9 cellular contexts compared by ENCODE assay signal in the genomic region with DNA sequence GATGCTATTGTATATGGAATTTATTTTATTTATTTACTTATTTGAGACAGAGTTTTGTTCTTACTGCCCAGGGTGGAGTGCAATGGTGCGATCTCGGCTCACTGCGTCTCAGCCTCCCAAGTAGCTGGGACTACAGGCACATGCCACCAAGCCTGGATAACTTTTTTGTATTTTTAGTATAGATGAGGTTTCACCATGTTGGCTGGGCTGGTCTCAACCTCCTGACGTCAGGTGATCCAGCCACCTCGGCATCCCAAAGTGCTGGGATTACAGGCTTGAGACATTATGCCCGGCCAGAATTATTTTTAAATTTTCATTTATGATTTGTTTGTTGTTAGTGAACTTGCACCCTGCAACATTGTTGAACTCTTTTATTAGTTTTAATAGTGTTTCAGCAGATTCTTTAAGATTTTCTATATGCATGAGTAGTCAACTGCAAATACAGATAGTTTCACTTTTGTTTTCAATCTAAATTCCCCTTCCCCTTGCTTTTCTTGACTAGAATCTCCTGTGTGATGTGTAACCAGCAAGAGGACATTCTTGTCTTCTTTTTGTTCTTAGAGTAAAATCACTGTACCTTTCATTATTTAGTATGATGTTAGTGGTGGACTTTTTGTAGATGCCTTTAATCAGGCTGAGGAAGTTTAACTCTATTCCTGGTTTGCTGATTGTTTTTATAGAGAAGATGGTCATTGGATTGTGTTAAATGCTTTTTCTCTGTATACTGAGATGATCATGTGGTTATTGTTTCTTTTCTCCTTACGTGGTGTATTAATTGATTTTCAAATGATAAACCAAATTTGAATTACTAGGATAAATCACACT. TPM values are rescaled to one million over a fixed set of nuclear protein-coding genes. Genes with fewer than 3 reads are reported as not detected.
A peak's percentile ranks its signal among the peaks of the same experiment; 100 is the strongest.
DNase-seq lines count a peak whose midpoint lies in the region; ATAC-seq and TF ChIP-seq lines count a peak whose summit lies in the region.
"Had no signal": no experiment of that assay in that cellular context is flagged by ENCODE, and none has a peak within 500 bp of the region (broad histone marks: within the 10 kb centered on the region; RNA-seq: fewer than 3 reads in every experiment).

No MANE protein-coding gene starts in this region.

- peaks cover 75% of the 10 kb centered on the region for H3K36me3 Mint-ChIP-seq in activated CD8-positive, alpha-beta memory T cell treated with anti-CD3 and anti-CD28 coated beads, Interleukin-2, amount 10 ng/mL, durations not matched to agents 7 days and 5 days
- peaks cover 58% of the 10 kb centered on the region for H3K36me3 Mint-ChIP-seq in osteocyte (ENCODE audit: unreplicated experiment)

- peak overlapping the region; percentile 78 for H3K4me3 Mint-ChIP-seq in activated CD8-positive, alpha-beta memory T cell treated with anti-CD3 and anti-CD28 coated beads, Interleukin-2, amount 10 ng/mL, durations not matched to agents 7 days and 5 days
- peak overlapping the region; percentile 53 for H3K4me3 Mint-ChIP-seq in osteocyte (ENCODE audit: unreplicated experiment)

- no peaks in the 10 kb centered on the region for H3K36me3 ChIP-seq in mesendoderm (ENCODE audit: control insufficient read depth, insufficient read depth, low read length)

- H3K56ac ChIP-seq in mesendoderm (ENCODE audit: low read length) = no peak overlapping the region

- intact Hi-C loops in posterior cingulate gyrus (cut with DNase I) = no loop called here

- H3K4me1 ChIP-seq in mesendoderm (ENCODE audit: control insufficient read depth, low read depth, low read length) = no peaks in the 10 kb centered on the region

- peaks cover 16% of the 10 kb centered on the region for H3K4me1 Mint-ChIP-seq in activated CD8-positive, alpha-beta memory T cell treated with anti-CD3 and anti-CD28 coated beads, Interleukin-2, amount 10 ng/mL, durations not matched to agents 7 days and 5 days
- peaks cover 11% of the 10 kb centered on the region for H3K4me1 Mint-ChIP-seq in osteocyte (ENCODE audit: unreplicated experiment)

- H3K27me3 ChIP-seq in mesendoderm (ENCODE audit: insufficient read depth, low read length, poor library complexity) = no peaks in the 10 kb centered on the region

- no peak overlapping the region for H2BK15ac ChIP-seq in mesendoderm (replicated peaks; ENCODE audit: low read depth)

- TF ChIP-seq CTCF in osteocyte (IDR thresholded peaks at IDR 0.05) = no peak

- H3K4me2 ChIP-seq in mesendoderm (ENCODE audit: low read length) = no peak overlapping the region

- H2BK120ac ChIP-seq in mesendoderm (ENCODE audit: low read depth, low read length) = no peak overlapping the region

- no peak overlapping the region for H2AK5ac ChIP-seq in mesendoderm (ENCODE audit: low read length)

- H3K4ac ChIP-seq in mesendoderm (ENCODE audit: low read depth, low read length) = no peak overlapping the region

- no CpG with 5 or more reads among the region's 7 CpGs for WGBS in mesendoderm (ENCODE audit: extremely low coverage, insufficient coverage, low lambda C conversion rate)

- no peak overlapping the region for H4K5ac ChIP-seq in mesendoderm (ENCODE audit: low read length)

- CTCF ChIA-PET in activated CD8-positive, alpha-beta memory T cell treated with anti-CD3 and anti-CD28 coated beads, Interleukin-2, amount 10 ng/mL, durations not matched to agents 7 days and 5 days (lab: Charles Lee) = no interaction called here

- H3K9ac ChIP-seq in mesendoderm (ENCODE audit: low read length) = no peak overlapping the region

- H4K8ac ChIP-seq in mesendoderm (ENCODE audit: low read depth, low read length) = no peak overlapping the region

- ATAC-seq in activated CD8-positive, alpha-beta memory T cell treated with anti-CD3 and anti-CD28 coated beads, Interleukin-2, amount 10 ng/mL, durations not matched to agents 7 days and 5 days = peak; percentile 83
- ATAC-seq in HG02798 (IDR thresholded peaks at IDR 0.05; ENCODE audit: poor library complexity, unreplicated experiment) = peak; percentile 93

- DNase-seq in activated CD8-positive, alpha-beta memory T cell treated with anti-CD3 and anti-CD28 coated beads, Interleukin-2, amount 10 ng/mL, durations not matched to agents 7 days and 5 days = no peak
- no peak for DNase-seq in activated CD8-positive, alpha-beta memory T cell treated with anti-CD3 and anti-CD28 coated beads, Interleukin-2, amount 50 U/mL, for 4 hours
- DNase-seq in RPMI8226 (peak; percentile 19), osteocyte (ENCODE audit: extremely low spot score, unreplicated experiment) (no peak), posterior cingulate gyrus (no peak), C1 segment of cervical spinal cord (lab: John Stamatoyannopoulos, UW) (no peak), mesendoderm (no peak)
- DNase-seq: Right ventricle myocardium superior had no signal

- peaks cover 4% of the 10 kb centered on the region for H3K9me3 Mint-ChIP-seq in activated CD8-positive, alpha-beta memory T cell treated with anti-CD3 and anti-CD28 coated beads, Interleukin-2, amount 10 ng/mL, durations not matched to agents 7 days and 5 days (ENCODE audit: low read depth)
- peaks cover 14% of the 10 kb centered on the region for H3K9me3 Mint-ChIP-seq in osteocyte (ENCODE audit: unreplicated experiment)

- no peaks in the 10 kb centered on the region for H3K27me3 Mint-ChIP-seq in activated CD8-positive, alpha-beta memory T cell treated with anti-CD3 and anti-CD28 coated beads, Interleukin-2, amount 10 ng/mL, durations not matched to agents 7 days and 5 days
- H3K27me3 Mint-ChIP-seq in osteocyte (ENCODE audit: unreplicated experiment) = no peaks in the 10 kb centered on the region

- no peak overlapping the region for H2BK5ac ChIP-seq in mesendoderm (ENCODE audit: low read length)

- H3K79me2 ChIP-seq in mesendoderm (ENCODE audit: control insufficient read depth, insufficient read depth, low read length) = no peaks in the 10 kb centered on the region

- no peak overlapping the region for H3K4me3 ChIP-seq in mesendoderm (ENCODE audit: low read length)

- H3K79me1 ChIP-seq in mesendoderm (ENCODE audit: low read length) = no peaks in the 10 kb centered on the region

- H3K23ac ChIP-seq in mesendoderm (ENCODE audit: low read length) = no peak overlapping the region

- H3K27ac Mint-ChIP-seq in activated CD8-positive, alpha-beta memory T cell treated with anti-CD3 and anti-CD28 coated beads, Interleukin-2, amount 10 ng/mL, durations not matched to agents 7 days and 5 days = peak overlapping the region; percentile 97
- H3K27ac Mint-ChIP-seq in osteocyte (ENCODE audit: unreplicated experiment) = peak overlapping the region; percentile 69

- no peak overlapping the region for H3K18ac ChIP-seq in mesendoderm (ENCODE audit: low read length)

- H3K27ac ChIP-seq in mesendoderm (ENCODE audit: low read depth, low read length) = no peak overlapping the region

RNA-seq across cellular contexts. Expression of gene ZNF33A, which starts 27.8 kb away (rescaled TPM):
- 10 to 100 TPM; 21.4 to 27.1 TPM for total RNA-seq in activated CD8-positive, alpha-beta memory T cell treated with anti-CD3 and anti-CD28 coated beads, Interleukin-2, amount 10 ng/mL, durations not matched to agents 7 days and 5 days
- total RNA-seq in osteocyte = 21.3 and 22.7 TPM in 2 replicates
- polyA plus RNA-seq in mesendoderm (2013, experiment 1 of 2) = 23.9 TPM
- 23.6 TPM for polyA plus RNA-seq in mesendoderm (2013, experiment 2 of 2)

RNA-seq across cellular contexts. Expression of gene ZNF37A, which starts 55.8 kb away (rescaled TPM):
- total RNA-seq in activated CD8-positive, alpha-beta memory T cell treated with anti-CD3 and anti-CD28 coated beads, Interleukin-2, amount 10 ng/mL, durations not matched to agents 7 days and 5 days = 10 to 100 TPM; 18.9 to 22.1 TPM
- total RNA-seq in osteocyte = 19.1 and 20.4 TPM in 2 replicates
- 3.2 TPM for polyA plus RNA-seq in mesendoderm (2013, experiment 1 of 2)
- 3.3 TPM for polyA plus RNA-seq in mesendoderm (2013, experiment 2 of 2)
